In the genomic region with DNA sequence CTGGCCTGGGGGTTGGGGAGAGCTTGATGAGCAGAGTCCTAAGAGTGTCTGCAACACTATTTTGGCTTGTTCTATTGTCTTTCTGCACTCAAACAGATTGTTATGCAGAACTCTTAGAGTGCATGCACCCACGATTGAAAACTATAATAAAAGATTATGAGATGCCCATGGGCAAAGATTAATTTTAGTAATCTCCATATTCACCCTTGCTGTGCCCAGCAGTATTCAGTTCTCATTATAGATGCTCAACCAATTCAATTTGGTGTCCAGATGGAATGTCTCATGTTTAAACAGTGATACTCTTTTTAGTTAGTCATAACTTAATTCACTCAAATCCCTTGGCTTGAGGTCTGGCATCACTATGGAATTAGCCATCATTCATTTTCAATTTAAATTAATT, we compare ENCODE assay signal across 29 cellular contexts.
A peak's percentile ranks its signal among the peaks of the same experiment; 100 is the strongest.
DNase-seq lines count a peak whose midpoint lies in the region; FAIRE-seq and TF ChIP-seq lines count a peak whose summit lies in the region.
"Had no signal": no experiment of that assay in that cellular context is flagged by ENCODE, and none has a peak within 500 bp of the region (broad histone marks: within the 10 kb centered on the region; RNA-seq: fewer than 3 reads in every experiment).

No MANE protein-coding gene starts in this region.

- DNase-seq in H1 (ENCODE audit: low read depth in 1 of 2, low spot score in 2 of 2) (no peak), SKM-1 treated with dmso at 0.1 percent for 144 hours (lab: John Stamatoyannopoulos, UW; ENCODE audit: unreplicated experiment) (no peak)
- DNase-seq: 8988T; ACHN; AML-193; BE2C; C1 segment of cervical spinal cord; Caco-2; Calu3; CD4-positive, alpha-beta memory T cell; CD4-positive, alpha-beta T cell; CD4-positive, CD25-positive, alpha-beta regulatory T cell; CD8-positive, alpha-beta memory T cell; CD8-positive, alpha-beta T cell; COR-L47; DMS 273 treated with DMSO at 0.1 percent for 48 hours; DMS153; DMS53; DMS79; DMS79 treated with DMSO at 0.1 percent for 48 hours; DND-41; EL had no signal

- H3K9me3 ChIP-seq in H1 (ENCODE audit: insufficient read depth in 2 of 2, low read depth in 1 of 2, low read length in 1 of 2): no peaks in the 10 kb centered on the region
- H3K9me3 ChIP-seq: A549; BE2C; BLaER1; BLaER1 treated with 17β-estradiol and CSF1 and Interleukin-3, amounts not matched to agents 10 nM and 100 nM; Caco-2 had no signal

- CTCF ChIA-PET in H1 (lab: Charles Lee; ENCODE audit: partially characterized antibody): no interaction called here

- no peak overlapping the region for H3K14ac ChIP-seq in H1 (ENCODE audit: insufficient read length)

- H2BK120ac ChIP-seq in H1 (replicated peaks; ENCODE audit: low read depth, low read length): no peak overlapping the region

- H3K18ac ChIP-seq in H1 (ENCODE audit: extremely low read depth, low read length): no peak overlapping the region

- no peak overlapping the region for H2BK5ac ChIP-seq in H1 (ENCODE audit: low read depth, low read length)

- FAIRE-seq in H1 (lab: Jason Lieb, UNC): no peak
- FAIRE-seq: A204.1, A549, D721Med had no signal

- no peak overlapping the region for H3K4ac ChIP-seq in H1 (replicated peaks; ENCODE audit: insufficient read length, low read depth, low read length)

- no peaks in the 10 kb centered on the region for H3K27me3 ChIP-seq in H1 (replicated peaks in 1 of 4; ENCODE audit: control insufficient read depth in 3 of 4, extremely low read depth in 1 of 4, insufficient read depth in 3 of 4, low read length in 3 of 4)
- H3K27me3 ChIP-seq: BE2C; BLaER1; BLaER1 treated with 17β-estradiol and CSF1 and Interleukin-3, amounts not matched to agents 10 nM and 100 nM had no signal

- H3K9ac ChIP-seq in H1 (replicated peaks in 1 of 4; ENCODE audit: extremely low read depth in 1 of 4, low read depth in 3 of 4, low read length in 3 of 4): no peak overlapping the region
- H3K9ac ChIP-seq: BLaER1; BLaER1 treated with 17β-estradiol and CSF1 and Interleukin-3, amounts not matched to agents 10 nM and 100 nM had no signal

- H3K36me3 ChIP-seq in H1 (ENCODE audit: control insufficient read depth in 2 of 4, insufficient read depth in 4 of 4, low read length in 3 of 4): no peaks in the 10 kb centered on the region
- H3K36me3 ChIP-seq: BE2C; BLaER1; BLaER1 treated with 17β-estradiol and CSF1 and Interleukin-3, amounts not matched to agents 10 nM and 100 nM had no signal

- TF ChIP-seq RAD21 in H1 (IDR thresholded peaks at IDR 0.05 in 1 of 2, conservative IDR thresholded peaks at IDR 0.05 in 1 of 2; ENCODE audit: low read depth in 2 of 2, low read length in 2 of 2): no peak

- H2BK20ac ChIP-seq in H1 (ENCODE audit: low read length): no peak overlapping the region

- TF ChIP-seq CTCF in H1 (IDR thresholded peaks at IDR 0.05; ENCODE audit: control extremely low read depth in 1 of 3, insufficient read depth in 1 of 3, low read depth in 1 of 3, low read length in 3 of 3): no peak

- H4K91ac ChIP-seq in H1 (replicated peaks; ENCODE audit: insufficient read length, low read length): no peak overlapping the region

- POLR2A ChIA-PET in H1 (lab: Charles Lee; ENCODE audit: partially characterized antibody): no interaction called here

- H3K79me1 ChIP-seq in H1 (ENCODE audit: low read depth, low read length): no peaks in the 10 kb centered on the region

- no peaks in the 10 kb centered on the region for H3K79me2 ChIP-seq in H1 (ENCODE audit: control insufficient read depth in 1 of 2, insufficient read depth in 2 of 2, low read length in 2 of 2)

- no peak overlapping the region for H3K4me3 ChIP-seq in H1 (ENCODE audit: extremely low read depth in 1 of 4, insufficient read depth in 2 of 4, low read depth in 3 of 4, low read length in 4 of 4)
- H3K4me3 ChIP-seq: A549; BLaER1; BLaER1 treated with 17β-estradiol and CSF1 and Interleukin-3, amounts not matched to agents 10 nM and 100 nM had no signal

- H3K4me1 ChIP-seq in H1 (replicated peaks in 1 of 4; ENCODE audit: control insufficient read depth in 3 of 4, insufficient read depth in 4 of 4, low read length in 3 of 4): no peaks in the 10 kb centered on the region; a peak in 1 of 7 replicates
- H3K4me1 ChIP-seq: A549; BE2C; BLaER1; BLaER1 treated with 17β-estradiol and CSF1 and Interleukin-3, amounts not matched to agents 10 nM and 100 nM; Caco-2 had no signal

- H3K27ac ChIP-seq in H1 (ENCODE audit: low read depth, low read length): no peak overlapping the region
- H3K27ac ChIP-seq: 22Rv1; A549; BLaER1; BLaER1 treated with 17β-estradiol and CSF1 and Interleukin-3, amounts not matched to agents 10 nM and 100 nM; C4-2B had no signal

- 0 out of 2 replicates have a peak overlapping the region, but pooled peaks have one; percentile 51 for H2AFZ ChIP-seq in H1 (ENCODE audit: low read length)

- H3K4me2 ChIP-seq in H1 (ENCODE audit: insufficient read depth in 1 of 2, low read depth in 2 of 2, low read length in 2 of 2): no peak overlapping the region
- H3K4me2 ChIP-seq: A549; BLaER1; BLaER1 treated with 17β-estradiol and CSF1 and Interleukin-3, amounts not matched to agents 10 nM and 100 nM had no signal

- H4K5ac ChIP-seq in H1 (ENCODE audit: insufficient read length, low read depth, low read length): no peak overlapping the region

- no peaks in the 10 kb centered on the region for H4K20me1 ChIP-seq in H1 (replicated peaks in 1 of 2; ENCODE audit: control insufficient read depth in 1 of 2, insufficient read depth in 2 of 2, low read length in 2 of 2)
- H4K20me1 ChIP-seq: BLaER1; BLaER1 treated with 17β-estradiol and CSF1 and Interleukin-3, amounts not matched to agents 10 nM and 100 nM had no signal

- TF ChIP-seq POLR2A in H1 (IDR thresholded peaks at IDR 0.05; ENCODE audit: control extremely low read depth in 1 of 2, low read depth in 2 of 2, low read length in 2 of 2): no peak

- WGBS in H1 (ENCODE audit: extremely low coverage in 1 of 2, insufficient coverage in 1 of 2, insufficient read length in 1 of 2, insufficient replicate concordance in 2 of 2, low coverage in 1 of 2, low lambda C conversion rate in 2 of 2, missing lambda C conversion rate in 1 of 2), 2 experiments: 85% methylated on average over 1 of the region's 1 CpG; no CpG with 5 or more reads in 1 of the 2 experiments

- no peak overlapping the region for H3K23ac ChIP-seq in H1 (ENCODE audit: insufficient read length)

- no peak overlapping the region for H2BK12ac ChIP-seq in H1 (ENCODE audit: low read depth, low read length)

- H2AK5ac ChIP-seq in H1 (ENCODE audit: low read depth, low read length): no peak overlapping the region

- no peak for TF ChIP-seq EP300 in H1 (IDR thresholded peaks at IDR 0.05; ENCODE audit: borderline replicate concordance in 1 of 2, low read depth in 2 of 2, low read length in 2 of 2)

- no peaks in the 10 kb centered on the region for H3K23me2 ChIP-seq in H1 (ENCODE audit: low read depth, low read length)

- H4K8ac ChIP-seq in H1 (ENCODE audit: extremely low read depth, insufficient read depth, low read length): no peak overlapping the region

- no peak overlapping the region for H3K56ac ChIP-seq in H1 (replicated peaks; ENCODE audit: insufficient read length, low read depth, low read length)

- no peak overlapping the region for H2BK15ac ChIP-seq in H1 (ENCODE audit: low read length)

TF ChIP-seq in H1, 55 proteins besides CTCF, POLR2A, EP300 and RAD21:
- no peak for TF ChIP-seq ZNF274 (IDR thresholded peaks at IDR 0.05; ENCODE audit: borderline replicate concordance, extremely low read depth, low read length)
- no peak for TF ChIP-seq SP4 (IDR thresholded peaks at IDR 0.05; ENCODE audit: low read length)
